In the genomic region with DNA sequence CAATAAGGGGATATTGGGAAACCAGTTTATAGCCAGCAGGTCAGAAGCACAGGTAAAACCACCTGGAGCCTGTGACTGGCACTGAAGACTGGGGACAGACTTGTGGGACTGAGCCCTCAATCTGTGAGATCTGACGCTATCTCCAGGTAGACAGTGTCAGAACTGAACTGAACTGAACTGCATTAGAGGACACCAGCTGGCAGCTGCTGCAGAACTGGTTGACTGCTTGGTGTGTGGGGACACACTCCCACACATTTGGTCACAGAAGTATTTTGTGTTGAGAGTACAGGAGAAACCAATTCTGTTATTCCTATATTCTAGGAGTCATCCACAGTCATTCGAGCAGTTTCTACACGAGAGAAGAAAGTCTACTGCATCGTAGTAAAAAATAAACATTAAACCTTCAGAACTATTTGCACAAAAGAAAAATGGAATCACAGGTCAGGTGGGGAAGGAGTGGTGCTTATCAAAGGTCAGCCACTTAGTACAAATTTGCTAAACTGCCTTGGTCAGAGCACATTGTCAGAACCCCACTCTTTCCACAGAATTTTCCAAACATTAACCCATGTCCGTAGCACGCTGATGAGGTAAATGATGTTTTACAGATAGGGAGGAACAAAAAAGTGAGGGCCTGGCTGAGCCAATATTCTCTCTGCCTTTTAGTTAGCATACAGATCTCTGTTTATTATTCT, we compare ENCODE assay signal across 11 cellular contexts.
DNase-seq lines count a peak whose midpoint lies in the region; ATAC-seq, FAIRE-seq and TF ChIP-seq lines count a peak whose summit lies in the region.
"Had no signal": no experiment of that assay in that cellular context is flagged by ENCODE, and none has a peak within 500 bp of the region (broad histone marks: within the 10 kb centered on the region; RNA-seq: fewer than 3 reads in every experiment).

No MANE protein-coding gene starts in this region.

- no peak overlapping the region for H2BK12ac ChIP-seq in H1 (ENCODE audit: low read depth, low read length)

- H2AFZ ChIP-seq in H1 (ENCODE audit: low read length), result no peak overlapping the region

- H3K9ac ChIP-seq in H1 (replicated peaks in 1 of 4; ENCODE audit: extremely low read depth in 1 of 4, low read depth in 3 of 4, low read length in 3 of 4), result no peak overlapping the region

- no peak for TF ChIP-seq EP300 in H1 (IDR thresholded peaks at IDR 0.05; ENCODE audit: borderline replicate concordance in 1 of 2, low read depth in 2 of 2, low read length in 2 of 2)

- H2BK120ac ChIP-seq in H1 (replicated peaks; ENCODE audit: low read depth, low read length), result no peak overlapping the region

- no peak overlapping the region for H3K4ac ChIP-seq in H1 (replicated peaks; ENCODE audit: insufficient read length, low read depth, low read length)

- H3K4me2 ChIP-seq in H1 (ENCODE audit: insufficient read depth in 1 of 2, low read depth in 2 of 2, low read length in 2 of 2), result no peak overlapping the region

- H3K27me3 ChIP-seq in H1 (replicated peaks in 1 of 4; ENCODE audit: control insufficient read depth in 3 of 4, extremely low read depth in 1 of 4, insufficient read depth in 3 of 4, low read length in 3 of 4), result no peaks in the 10 kb centered on the region

- no peaks in the 10 kb centered on the region for H3K9me3 ChIP-seq in H1 (ENCODE audit: insufficient read depth in 2 of 2, low read depth in 1 of 2, low read length in 1 of 2)

- H3K23me2 ChIP-seq in H1 (ENCODE audit: low read depth, low read length), result no peaks in the 10 kb centered on the region

- CTCF ChIA-PET in activated CD4-positive, alpha-beta T cell treated with anti-CD3 and anti-CD28 coated beads for 36 hours (lab: Charles Lee), result interaction anchor here (0.6 to 1.6 kb wide), 7 partner anchors 10 to 230 kb away, joined by 3 to 6 read pairs (median 3); a partner anchor contains a TSS
- CTCF ChIA-PET in H1 (lab: Charles Lee; ENCODE audit: partially characterized antibody), result interaction anchor here (1.0 kb wide), 1 partner anchor 141 kb away, joined by 3 read pairs; no protein-coding TSS in a partner anchor

- peaks cover 66% of the 10 kb centered on the region for H3K4me1 Mint-ChIP-seq in activated CD4-positive, alpha-beta T cell treated with anti-CD3 and anti-CD28 coated beads for 36 hours
- peaks cover 53 to 69% (median 64%) of the 10 kb centered on the region in 3 donors for H3K4me1 Mint-ChIP-seq in IgD-negative memory B cell
- peaks cover 66% of the 10 kb centered on the region for H3K4me1 Mint-ChIP-seq in stimulated activated memory B cell treated with anti-CD40 and anti-IgM and Interleukin-4, amounts not matched to agents 10 μg/mL and 1 μg/mL and 100 μg/mL, for 72 hours

- FAIRE-seq in H1 (lab: Jason Lieb, UNC), result no peak
- FAIRE-seq: A204.1 had no signal

- H4K8ac ChIP-seq in H1 (ENCODE audit: extremely low read depth, insufficient read depth, low read length), result no peak overlapping the region

- H4K5ac ChIP-seq in H1 (ENCODE audit: insufficient read length, low read depth, low read length), result no peak overlapping the region

- POLR2A ChIA-PET in activated CD4-positive, alpha-beta T cell treated with anti-CD3 and anti-CD28 coated beads for 36 hours (lab: Charles Lee), result interaction anchor here (1.1 to 2.6 kb wide), 3 partner anchors 10 to 42 kb away, joined by 4 to 14 read pairs (median 14); no protein-coding TSS in a partner anchor
- POLR2A ChIA-PET in H1 (lab: Charles Lee; ENCODE audit: partially characterized antibody), result no interaction called here

- H3K4me1 ChIP-seq in H1 (replicated peaks in 1 of 4; ENCODE audit: control insufficient read depth in 3 of 4, insufficient read depth in 4 of 4, low read length in 3 of 4), result peaks cover 0 to 3% (median 0%) of the 10 kb centered on the region in 4 experiments; a peak in 1 of 7 replicates

- peak; percentile 44 for DNase-seq in activated CD4-positive, alpha-beta T cell treated with anti-CD3 and anti-CD28 coated beads for 36 hours
- no peak for DNase-seq in activated CD4-positive, alpha-beta T cell treated with anti-CD3 and anti-CD28 coated beads for 1 hour
- DNase-seq in H1 (ENCODE audit: low read depth in 1 of 2, low spot score in 2 of 2) (no peak), NCI-H524 (lab: John Stamatoyannopoulos, UW) (no peak), DMS53 (lab: John Stamatoyannopoulos, UW) (no peak)
- DNase-seq: DMS79 treated with DMSO at 0.1 percent for 48 hours, PC-3 had no signal

- H2AK5ac ChIP-seq in H1 (ENCODE audit: low read depth, low read length), result no peak overlapping the region

- H3K79me2 ChIP-seq in H1 (ENCODE audit: control insufficient read depth in 1 of 2, insufficient read depth in 2 of 2, low read length in 2 of 2), result peaks cover 0 to 70% of the 10 kb centered on the region in 2 experiments; a peak in 2 of 4 replicates

- no peak overlapping the region for H4K91ac ChIP-seq in H1 (replicated peaks; ENCODE audit: insufficient read length, low read length)

- H3K23ac ChIP-seq in H1 (ENCODE audit: insufficient read length), result peak overlapping the region; percentile 76

- TF ChIP-seq RAD21 in H1 (IDR thresholded peaks at IDR 0.05 in 1 of 2, conservative IDR thresholded peaks at IDR 0.05 in 1 of 2; ENCODE audit: low read depth in 2 of 2, low read length in 2 of 2), result no peak

- H3K4me3 Mint-ChIP-seq in activated CD4-positive, alpha-beta T cell treated with anti-CD3 and anti-CD28 coated beads for 36 hours, result no peak overlapping the region
- H3K4me3 Mint-ChIP-seq in IgD-negative memory B cell, result peak overlapping the region in 3 of 4 donors; percentile 73 to 81 (median 75)
- H3K4me3 Mint-ChIP-seq in stimulated activated memory B cell treated with anti-CD40 and anti-IgM and Interleukin-4, amounts not matched to agents 10 μg/mL and 1 μg/mL and 100 μg/mL, for 72 hours, result peak overlapping the region; percentile 51

- no peak overlapping the region for H3K4me3 ChIP-seq in H1 (ENCODE audit: extremely low read depth in 1 of 4, insufficient read depth in 2 of 4, low read depth in 3 of 4, low read length in 4 of 4)

- H3K56ac ChIP-seq in H1 (replicated peaks; ENCODE audit: insufficient read length, low read depth, low read length), result no peak overlapping the region

- H3K27me3 Mint-ChIP-seq in activated CD4-positive, alpha-beta T cell treated with anti-CD3 and anti-CD28 coated beads for 36 hours, result no peaks in the 10 kb centered on the region
- no peaks in the 10 kb centered on the region for H3K27me3 Mint-ChIP-seq in IgD-negative memory B cell
- H3K27me3 Mint-ChIP-seq in stimulated activated memory B cell treated with anti-CD40 and anti-IgM and Interleukin-4, amounts not matched to agents 10 μg/mL and 1 μg/mL and 100 μg/mL, for 72 hours, result no peaks in the 10 kb centered on the region

- H3K14ac ChIP-seq in H1 (ENCODE audit: insufficient read length), result peak overlapping the region; percentile 34

- H3K18ac ChIP-seq in H1 (ENCODE audit: extremely low read depth, low read length), result no peak overlapping the region

- H3K36me3 ChIP-seq in H1 (ENCODE audit: control insufficient read depth in 2 of 4, insufficient read depth in 4 of 4, low read length in 3 of 4), result 0 out of 8 replicates have a peak, but pooled peaks cover 0 to 2% (median 0%) of the 10 kb centered on the region in 4 experiments

- TF ChIP-seq CTCF in H1 (IDR thresholded peaks at IDR 0.05; ENCODE audit: control extremely low read depth in 1 of 3, insufficient read depth in 1 of 3, low read depth in 1 of 3, low read length in 3 of 3), result no peak

- no peak overlapping the region; the same call in 1 of the 2 replicates for H3K27ac ChIP-seq in H1 (ENCODE audit: low read depth, low read length)

- H2BK15ac ChIP-seq in H1 (ENCODE audit: low read length), result no peak overlapping the region

- H2BK5ac ChIP-seq in H1 (ENCODE audit: low read depth, low read length), result no peak overlapping the region

- WGBS in H1 (ENCODE audit: extremely low coverage in 1 of 2, insufficient coverage in 1 of 2, insufficient read length in 1 of 2, insufficient replicate concordance in 2 of 2, low coverage in 1 of 2, low lambda C conversion rate in 2 of 2, missing lambda C conversion rate in 1 of 2), 2 experiments, result 90% methylated on average over 6 of the region's 6 CpGs; no CpG with 5 or more reads in 1 of the 2 experiments

- no peaks in the 10 kb centered on the region for H3K9me3 Mint-ChIP-seq in activated CD4-positive, alpha-beta T cell treated with anti-CD3 and anti-CD28 coated beads for 36 hours (ENCODE audit: low read depth)
- H3K9me3 Mint-ChIP-seq in IgD-negative memory B cell, result no peaks in the 10 kb centered on the region
- no peaks in the 10 kb centered on the region for H3K9me3 Mint-ChIP-seq in stimulated activated memory B cell treated with anti-CD40 and anti-IgM and Interleukin-4, amounts not matched to agents 10 μg/mL and 1 μg/mL and 100 μg/mL, for 72 hours

- peaks cover 5 to 11% of the 10 kb centered on the region in 2 experiments for H4K20me1 ChIP-seq in H1 (replicated peaks in 1 of 2; ENCODE audit: control insufficient read depth in 1 of 2, insufficient read depth in 2 of 2, low read length in 2 of 2)

- H2BK20ac ChIP-seq in H1 (ENCODE audit: low read length), result no peak overlapping the region

- intact Hi-C loops in activated CD4-positive, alpha-beta T cell treated with anti-CD3 and anti-CD28 coated beads for 36 hours (cut with DNase I, micrococcal nuclease), result loop anchor here in 1 of 2 experiments (5.0 kb wide), 1 partner anchor 139 kb away; no protein-coding TSS in a partner anchor

- peaks cover 6% of the 10 kb centered on the region for H3K79me1 ChIP-seq in H1 (ENCODE audit: low read depth, low read length)

- H3K36me3 Mint-ChIP-seq in activated CD4-positive, alpha-beta T cell treated with anti-CD3 and anti-CD28 coated beads for 36 hours (ENCODE audit: low read depth), result peaks cover 4% of the 10 kb centered on the region
- H3K36me3 Mint-ChIP-seq in IgD-negative memory B cell, result no peaks in the 10 kb centered on the region
- H3K36me3 Mint-ChIP-seq in stimulated activated memory B cell treated with anti-CD40 and anti-IgM and Interleukin-4, amounts not matched to agents 10 μg/mL and 1 μg/mL and 100 μg/mL, for 72 hours, result no peaks in the 10 kb centered on the region

- no peak for TF ChIP-seq POLR2A in H1 (IDR thresholded peaks at IDR 0.05; ENCODE audit: control extremely low read depth in 1 of 2, low read depth in 2 of 2, low read length in 2 of 2)

- H3K27ac Mint-ChIP-seq in activated CD4-positive, alpha-beta T cell treated with anti-CD3 and anti-CD28 coated beads for 36 hours, result peak overlapping the region; percentile 58
- peak overlapping the region; percentile 76 to 86 (median 78) for H3K27ac Mint-ChIP-seq in IgD-negative memory B cell
- H3K27ac Mint-ChIP-seq in stimulated activated memory B cell treated with anti-CD40 and anti-IgM and Interleukin-4, amounts not matched to agents 10 μg/mL and 1 μg/mL and 100 μg/mL, for 72 hours, result peak overlapping the region; percentile 91

- ATAC-seq in activated CD4-positive, alpha-beta T cell treated with anti-CD3 and anti-CD28 coated beads for 36 hours, result peak; percentile 25
- peak; percentile 80 for ATAC-seq in stimulated activated memory B cell treated with anti-CD40 and anti-IgM and Interleukin-4, amounts not matched to agents 10 μg/mL and 1 μg/mL and 100 μg/mL, for 72 hours
- ATAC-seq in esophagus mucosa, result no peak
- ATAC-seq: PC-3 had no signal

TF ChIP-seq in H1, 55 proteins besides CTCF, POLR2A, EP300 and RAD21 (continues in another document):
- TF ChIP-seq KDM1A (IDR thresholded peaks at IDR 0.05; ENCODE audit: borderline replicate concordance, low read length) (no peak), SIX5 (IDR thresholded peaks at IDR 0.05; ENCODE audit: low read depth, low read length) (no peak), BRCA1 (IDR thresholded peaks at IDR 0.05; ENCODE audit: low read depth, low read length) (no peak)
